ENCODE assay signal across 20 cellular contexts in genomic region chr7:73852500-73852899, GRCh38. TPM values are rescaled to one million over a fixed set of nuclear protein-coding genes. Genes with fewer than 3 reads are reported as not detected.
DNase-seq lines count a peak whose midpoint lies in the region; ATAC-seq and TF ChIP-seq lines count a peak whose summit lies in the region.
"Had no signal": no experiment of that assay in that cellular context is flagged by ENCODE, and none has a peak within 500 bp of the region (broad histone marks: within the 10 kb centered on the region; RNA-seq: fewer than 3 reads in every experiment).

No MANE protein-coding gene starts in this region.

- H4K20me1 ChIP-seq in OCI-LY3 (ENCODE audit: insufficient read depth, low read length) (no peaks in the 10 kb centered on the region), osteoblast (ENCODE audit: insufficient read depth, low read length) (no peaks in the 10 kb centered on the region)

- H3K36me3 ChIP-seq in OCI-LY3 (replicated peaks; ENCODE audit: low read depth, low read length) (no peaks in the 10 kb centered on the region), endodermal cell (ENCODE audit: control insufficient read depth, insufficient read depth, low read length) (no peaks in the 10 kb centered on the region), osteoblast (ENCODE audit: insufficient read depth, low read length) (no peaks in the 10 kb centered on the region)
- H3K36me3 ChIP-seq: heart right ventricle, MG63, SJCRH30 had no signal

- H3K9me3 ChIP-seq in OCI-LY3 (ENCODE audit: insufficient read depth, low read length) = peaks cover 8% of the 10 kb centered on the region; the same call in 1 of the 2 replicates
- H3K9me3 ChIP-seq in endodermal cell (ENCODE audit: control insufficient read depth, low read length) = peaks cover 7% of the 10 kb centered on the region
- H3K9me3 ChIP-seq in osteoblast (ENCODE audit: low read depth, low read length) = no peaks in the 10 kb centered on the region
- H3K9me3 ChIP-seq: heart right ventricle, MG63 had no signal

- intact Hi-C loops in Calu3 (cut with micrococcal nuclease; ENCODE audit: unreplicated experiment) = no loop called here

- H3K4me1 Mint-ChIP-seq in Calu3 (ENCODE audit: low read depth, unreplicated experiment) = peaks cover 30% of the 10 kb centered on the region
- H3K4me1 Mint-ChIP-seq in endodermal cell = peaks cover 5% of the 10 kb centered on the region
- peaks cover 8% of the 10 kb centered on the region for H3K4me1 Mint-ChIP-seq in endothelial cell (ENCODE audit: unreplicated experiment)

- H3K27me3 Mint-ChIP-seq in Calu3 (ENCODE audit: unreplicated experiment) = no peaks in the 10 kb centered on the region
- H3K27me3 Mint-ChIP-seq in endodermal cell (ENCODE audit: insufficient read depth) = peaks cover 43% of the 10 kb centered on the region
- peaks cover 7% of the 10 kb centered on the region for H3K27me3 Mint-ChIP-seq in endothelial cell (ENCODE audit: unreplicated experiment)

- BruUV-seq in Calu3 (replicated peaks; lab: Mats Ljungman, UMichigan) = TSS peak; percentile 44

- TF ChIP-seq CTCF in Calu3 (IDR thresholded peaks at IDR 0.05; ENCODE audit: unreplicated experiment) (no peak), OCI-LY3 (IDR thresholded peaks at IDR 0.05; ENCODE audit: low read depth, low read length) (no peak), endodermal cell (conservative IDR thresholded peaks at IDR 0.05) (peak; percentile 41), osteoblast (IDR thresholded peaks at IDR 0.05; ENCODE audit: extremely low read depth, low read depth, low read length) (no peak), endothelial cell (IDR thresholded peaks at IDR 0.05; ENCODE audit: unreplicated experiment) (no peak)

- H3K27ac Mint-ChIP-seq in Calu3 (ENCODE audit: unreplicated experiment) (peak overlapping the region; percentile 95), endodermal cell (peak overlapping the region; percentile 64), endothelial cell (ENCODE audit: unreplicated experiment) (no peak overlapping the region)
- H3K27ac Mint-ChIP-seq: memory B cell had no signal

- H3K4me3 Mint-ChIP-seq in Calu3 (ENCODE audit: low read depth, unreplicated experiment) (no peak overlapping the region), endodermal cell (no peak overlapping the region), endothelial cell (ENCODE audit: unreplicated experiment) (no peak overlapping the region)
- H3K4me3 Mint-ChIP-seq: brain; memory B cell; stimulated activated naive CD8-positive, alpha-beta T cell treated with anti-CD3 and anti-CD28 coated beads, Interleukin-15, amount 100 ng/mL, for 72 hours had no signal

- H3K9me3 Mint-ChIP-seq in Calu3 (ENCODE audit: low read depth, unreplicated experiment) (no peaks in the 10 kb centered on the region), endodermal cell (peaks cover 9% of the 10 kb centered on the region), endothelial cell (ENCODE audit: unreplicated experiment) (no peaks in the 10 kb centered on the region)
- H3K9me3 Mint-ChIP-seq: memory B cell; stimulated activated naive CD8-positive, alpha-beta T cell treated with anti-CD3 and anti-CD28 coated beads, Interleukin-15, amount 100 ng/mL, for 72 hours had no signal

- H3K4me3 ChIP-seq in OCI-LY3 (ENCODE audit: low read length) = no peak overlapping the region
- no peak overlapping the region for H3K4me3 ChIP-seq in endodermal cell (ENCODE audit: low read length)
- H3K4me3 ChIP-seq in osteoblast (ENCODE audit: insufficient read depth, low read length) = no peak overlapping the region
- H3K4me3 ChIP-seq: heart right ventricle, MG63, SJCRH30 had no signal

- WGBS in endodermal cell (ENCODE audit: insufficient coverage in 1 of 2, insufficient read length in 1 of 2), 2 experiments = 90 to 95% methylated on average over 3 to 5 of the region's 5 CpGs

- H3K27ac ChIP-seq in OCI-LY3 (ENCODE audit: low read length) (no peak overlapping the region), endodermal cell (ENCODE audit: low read depth, low read length) (no peak overlapping the region), osteoblast (ENCODE audit: low read depth, low read length) (peak overlapping the region; percentile 99)
- H3K27ac ChIP-seq: SJCRH30 had no signal

- peaks cover 39% of the 10 kb centered on the region for H3K4me1 ChIP-seq in OCI-LY3 (ENCODE audit: low read length)
- no peaks in the 10 kb centered on the region for H3K4me1 ChIP-seq in endodermal cell (ENCODE audit: control insufficient read depth, insufficient read depth, low read length)
- peaks cover 36% of the 10 kb centered on the region for H3K4me1 ChIP-seq in osteoblast (ENCODE audit: insufficient read depth, low read length)

- no peak for ATAC-seq in HG02642 (IDR thresholded peaks at IDR 0.05; ENCODE audit: poor library complexity, unreplicated experiment)
- ATAC-seq: heart right ventricle had no signal

- H3K27me3 ChIP-seq in OCI-LY3 (ENCODE audit: low read depth, low read length) (peaks cover 16% of the 10 kb centered on the region), endodermal cell (ENCODE audit: control insufficient read depth, insufficient read depth, low read length, poor library complexity, severe bottlenecking) (peaks cover 8% of the 10 kb centered on the region), osteoblast (ENCODE audit: insufficient read depth, low read length) (no peaks in the 10 kb centered on the region)
- H3K27me3 ChIP-seq: MG63 had no signal

- DNase-seq in Calu3 (no peak), endodermal cell (no peak), osteoblast (ENCODE audit: insufficient read length, low spot score, missing footprints) (no peak), endothelial cell (ENCODE audit: low spot score) (no peak), ecto neural progenitor cell (ENCODE audit: low spot score) (no peak), amygdala (lab: John Stamatoyannopoulos, UW) (no peak)
- DNase-seq: activated naive CD4-positive, alpha-beta T cell; dermis blood vessel endothelial cell; heart right ventricle; MG63; NCI-H146; NCI-H2227 treated with DMSO at 0.1 percent for 48 hours; SJCRH30; stimulated activated naive CD8-positive, alpha-beta T cell treated with anti-CD3 and anti-CD28 coated beads, Interleukin-15, amount 100 ng/mL, for 72 hours; T-helper 9 cell had no signal

- CTCF ChIA-PET in Calu3 (lab: Charles Lee) = no interaction called here

- H3K4me2 ChIP-seq in OCI-LY3 (ENCODE audit: low read length) (peak overlapping the region; percentile 66; the same call in 1 of the 2 replicates), osteoblast (ENCODE audit: insufficient read depth, low read length) (no peak overlapping the region)

- H3K79me2 ChIP-seq in OCI-LY3 (ENCODE audit: low read length) (no peaks in the 10 kb centered on the region), osteoblast (ENCODE audit: insufficient read depth, low read length) (no peaks in the 10 kb centered on the region)

- H3K36me3 Mint-ChIP-seq in Calu3 (ENCODE audit: insufficient read depth, unreplicated experiment) (peaks cover 12% of the 10 kb centered on the region), endodermal cell (ENCODE audit: low read depth) (no peaks in the 10 kb centered on the region), endothelial cell (ENCODE audit: low read depth, unreplicated experiment) (no peaks in the 10 kb centered on the region)
- H3K36me3 Mint-ChIP-seq: brain, memory B cell had no signal

- H2AFZ ChIP-seq in OCI-LY3 (ENCODE audit: low read depth, low read length) (no peak overlapping the region), osteoblast (ENCODE audit: low read length) (no peak overlapping the region)

- H3K9ac ChIP-seq in OCI-LY3 (ENCODE audit: low read length) (no peak overlapping the region), endodermal cell (ENCODE audit: extremely low read depth, low read length, poor library complexity, severe bottlenecking) (no peak overlapping the region)

RNA-seq across cellular contexts. Expression of gene TMEM270, which starts 8.5 kb away (rescaled TPM):
- total RNA-seq in Calu3 (2022) (0.59 and 1.2 TPM in 2 replicates), endodermal cell (not detected), osteoblast (not detected in 2 replicates), endothelial cell (ENCODE audit: unreplicated experiment) (not detected)
- not detected for polyA plus RNA-seq in endodermal cell (2013, experiment 1 of 2)
- not detected for polyA plus RNA-seq in endodermal cell (2013, experiment 2 of 2)
- total RNA-seq: dermis blood vessel endothelial cell, esophagus mucosa, heart right ventricle, SJCRH30 had no signal
- polyA plus RNA-seq: heart right ventricle had no signal

RNA-seq across cellular contexts. Expression of gene METTL27, which starts 10.2 kb away (rescaled TPM):
- 14.3 TPM in 2 replicates for total RNA-seq in Calu3 (2022)
- total RNA-seq in endodermal cell = 10 to 100 TPM; 20.9 to 22.2 TPM
- polyA plus RNA-seq in endodermal cell (2013, experiment 1 of 2) = 4.3 TPM
- polyA plus RNA-seq in endodermal cell (2013, experiment 2 of 2) = 4.2 TPM
- total RNA-seq in osteoblast = 8.7 and 8.8 TPM in 2 replicates
- total RNA-seq in endothelial cell (ENCODE audit: unreplicated experiment) = 6.1 TPM

RNA-seq across cellular contexts. Expression of gene CLDN4, which starts 21.7 kb away (rescaled TPM):
- total RNA-seq in Calu3 (2022) (283 and 325 TPM in 2 replicates), endodermal cell (1 to 10 TPM; 5.6 to 9.7 TPM), osteoblast (0.36 and 0.59 TPM in 2 replicates), endothelial cell (ENCODE audit: unreplicated experiment) (1.6 TPM)
- polyA plus RNA-seq in endodermal cell (2013, experiment 1 of 2) = 2.2 TPM
- 1.8 TPM for polyA plus RNA-seq in endodermal cell (2013, experiment 2 of 2)

Comparison
In these comparisons a context has a peak if more than half of its experiments do, and no peak if none do; other contexts are left out.
1. RNA of gene CLDN4, which starts 21.7 kb away (total RNA-seq): 283 to 325 TPM in Calu3; 5.6 to 9.7 TPM in endodermal cell, 1.6 TPM in endothelial cell (single experiment) and 0.36 to 0.59 TPM in osteoblast; every median in the first group is over 10 times any median in the second.